21 cellular contexts compared by ENCODE assay signal in the genomic region with DNA sequence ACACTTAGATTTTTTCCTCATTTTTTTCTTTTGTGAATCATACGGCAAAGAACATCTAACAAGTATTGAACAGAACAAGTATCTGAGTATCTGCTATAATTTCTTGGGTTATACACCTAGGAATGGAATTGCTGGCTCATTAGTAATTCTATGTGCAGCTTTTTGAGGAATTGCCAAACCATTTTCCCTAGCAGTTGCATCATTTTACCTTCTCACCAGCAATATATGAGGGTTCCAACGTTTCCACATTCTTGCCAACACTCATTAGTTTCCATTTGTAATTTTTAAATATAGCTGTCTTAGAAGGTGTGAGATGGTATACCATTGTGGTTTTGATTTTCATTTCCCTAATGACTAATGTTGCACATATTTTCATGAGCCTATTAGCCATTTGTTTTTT. TPM values are rescaled to one million over a fixed set of nuclear protein-coding genes. Genes with fewer than 3 reads are reported as not detected.
DNase-seq lines count a peak whose midpoint lies in the region; ATAC-seq, FAIRE-seq and TF ChIP-seq lines count a peak whose summit lies in the region.
"Had no signal": no experiment of that assay in that cellular context is flagged by ENCODE, and none has a peak within 500 bp of the region (broad histone marks: within the 10 kb centered on the region; RNA-seq: fewer than 3 reads in every experiment).

No MANE protein-coding gene starts in this region.

- ATAC-seq in pancreas: no peak
- no peak for ATAC-seq in activated T-cell treated with anti-CD3 and anti-CD28 coated beads, Interleukin-2, amount 50 U/mL, for 4 hours

- no peak overlapping the region for H3K4me2 ChIP-seq in mammary epithelial cell (ENCODE audit: insufficient read depth, low read depth, low read length)

- H3K79me2 ChIP-seq in mammary epithelial cell (ENCODE audit: insufficient read depth, low read length): no peaks in the 10 kb centered on the region

- peak; percentile 0 for DNase-seq in amniotic epithelial cell (ENCODE audit: low read depth)
- peak; percentile 28 for DNase-seq in mammary epithelial cell
- DNase-seq in pancreas: no peak
- DNase-seq in COR-L47 (lab: John Stamatoyannopoulos, UW): no peak
- DNase-seq in activated T-cell treated with anti-CD3 and anti-CD28 coated beads, Interleukin-2, amount 50 U/mL, for 4 hours: no peak
- no peak for DNase-seq in adrenal gland
- DNase-seq: C1 segment of cervical spinal cord; Caco-2; CD4-positive, alpha-beta memory T cell; DMS153; DND-41; GM23248; H7; HCEC 1CT had no signal

- intact Hi-C loops in mammary epithelial cell (cut with micrococcal nuclease): no loop called here
- intact Hi-C loops in pancreas (cut with DNase I): no loop called here
- intact Hi-C loops in adrenal gland (cut with DNase I): no loop called here

- TF ChIP-seq CTCF in mammary epithelial cell (conservative IDR thresholded peaks at IDR 0.05 in 1 of 2, IDR thresholded peaks at IDR 0.05 in 1 of 2; ENCODE audit: extremely low read depth in 1 of 2, insufficient read depth in 1 of 2, low read depth in 1 of 2, low read length in 2 of 2): no peak
- TF ChIP-seq CTCF in pancreas (IDR thresholded peaks at IDR 0.05): no peak
- no peak for TF ChIP-seq CTCF in adrenal gland (IDR thresholded peaks at IDR 0.05)

- dilution Hi-C loops in mammary epithelial cell (cut with HindIII; ENCODE audit: low sequenced_read_pairs): no loop called here

- no peak overlapping the region for H3K4me3 Mint-ChIP-seq in activated T-cell treated with anti-CD3 and anti-CD28 coated beads, Interleukin-2, amount 50 U/mL, for 4 hours
- H3K4me3 Mint-ChIP-seq: CD4-positive, alpha-beta memory T cell had no signal

- no peaks in the 10 kb centered on the region for H3K4me1 Mint-ChIP-seq in activated T-cell treated with anti-CD3 and anti-CD28 coated beads, Interleukin-2, amount 50 U/mL, for 4 hours (ENCODE audit: low read depth)
- H3K4me1 Mint-ChIP-seq: CD4-positive, alpha-beta memory T cell had no signal

- no TSS peak for BruUV-seq in mammary epithelial cell (replicated peaks; lab: Mats Ljungman, UMichigan)

- no peak overlapping the region for H2AFZ ChIP-seq in mammary epithelial cell (ENCODE audit: low read depth, low read length)
- H2AFZ ChIP-seq: GM23248 had no signal

- H3K36me3 ChIP-seq in mammary epithelial cell (ENCODE audit: insufficient read depth, low read length): no peaks in the 10 kb centered on the region
- H3K36me3 ChIP-seq in pancreas: no peaks in the 10 kb centered on the region
- no peaks in the 10 kb centered on the region for H3K36me3 ChIP-seq in adrenal gland (replicated peaks in 1 of 2)

- H3K27me3 Mint-ChIP-seq in activated T-cell treated with anti-CD3 and anti-CD28 coated beads, Interleukin-2, amount 50 U/mL, for 4 hours (ENCODE audit: low read depth): no peaks in the 10 kb centered on the region
- H3K27me3 Mint-ChIP-seq: CD4-positive, alpha-beta memory T cell had no signal

- in situ Hi-C loops in mammary epithelial cell (cut with MboI; ENCODE audit: low sequenced_read_pairs in 2 of 2): no loop called here

- CTCF ChIA-PET in mammary epithelial cell (lab: Charles Lee; ENCODE audit: low non-redundant PET): no interaction called here

- peak; percentile 43 for FAIRE-seq in pancreas (lab: Jason Lieb, UNC)
- FAIRE-seq: G401.6, GM12892, GM19239, H1 had no signal

- H3K4me1 ChIP-seq in mammary epithelial cell (ENCODE audit: insufficient read depth, low read length): peaks cover 7% of the 10 kb centered on the region
- no peaks in the 10 kb centered on the region for H3K4me1 ChIP-seq in pancreas
- H3K4me1 ChIP-seq in adrenal gland (replicated peaks in 1 of 2): no peaks in the 10 kb centered on the region
- H3K4me1 ChIP-seq: Caco-2 had no signal

- no peaks in the 10 kb centered on the region for H3K27me3 ChIP-seq in mammary epithelial cell (ENCODE audit: insufficient read depth, low read length)
- peaks cover 0 to 7% (median 0%) of the 10 kb centered on the region in 4 donors for H3K27me3 ChIP-seq in pancreas
- no peaks in the 10 kb centered on the region for H3K27me3 ChIP-seq in adrenal gland

- WGBS in mammary epithelial cell (ENCODE audit: low coverage, missing lambda C conversion rate): 31% methylated on average over 2 of the region's 2 CpGs
- WGBS in pancreas, 2 donors: 53 to 56% methylated on average over 2 of the region's 2 CpGs
- 67 to 84% (median 77%) methylated on average over 2 of the region's 2 CpGs for WGBS in adrenal gland, 4 donors

- H3K36me3 Mint-ChIP-seq in activated T-cell treated with anti-CD3 and anti-CD28 coated beads, Interleukin-2, amount 50 U/mL, for 4 hours (ENCODE audit: insufficient read depth): no peaks in the 10 kb centered on the region
- H3K36me3 Mint-ChIP-seq: CD4-positive, alpha-beta memory T cell had no signal

- no peaks in the 10 kb centered on the region for H4K20me1 ChIP-seq in mammary epithelial cell (ENCODE audit: insufficient read depth, low read length)

- H3K9me3 ChIP-seq in mammary epithelial cell (replicated peaks; ENCODE audit: insufficient read depth, low read length): no peaks in the 10 kb centered on the region
- no peaks in the 10 kb centered on the region for H3K9me3 ChIP-seq in pancreas
- no peaks in the 10 kb centered on the region for H3K9me3 ChIP-seq in adrenal gland (replicated peaks in 1 of 3)
- H3K9me3 ChIP-seq: Caco-2 had no signal

- no peaks in the 10 kb centered on the region for H3K9me3 Mint-ChIP-seq in activated T-cell treated with anti-CD3 and anti-CD28 coated beads, Interleukin-2, amount 50 U/mL, for 4 hours

- no peak overlapping the region for H3K4me3 ChIP-seq in mammary epithelial cell (replicated peaks in 1 of 3; ENCODE audit: insufficient read depth in 1 of 3, low read depth in 2 of 3, low read length in 3 of 3)
- H3K4me3 ChIP-seq in pancreas: no peak overlapping the region
- no peak overlapping the region for H3K4me3 ChIP-seq in adrenal gland
- H3K4me3 ChIP-seq: GM23248 had no signal

- no peak overlapping the region for H3K9ac ChIP-seq in mammary epithelial cell (ENCODE audit: insufficient read depth, low read length)
- H3K9ac ChIP-seq: GM23248 had no signal

- no peak overlapping the region for H3K27ac ChIP-seq in mammary epithelial cell (ENCODE audit: insufficient read depth, low read depth, low read length)
- no peak overlapping the region for H3K27ac ChIP-seq in pancreas
- H3K27ac ChIP-seq in adrenal gland: no peak overlapping the region
- H3K27ac ChIP-seq: GM23248 had no signal

- TF ChIP-seq POLR2A in adrenal gland (IDR thresholded peaks at IDR 0.05): no peak

RNA-seq across cellular contexts. Expression of gene DCAF8L1, which starts 41.1 kb away (rescaled TPM):
- total RNA-seq in mammary epithelial cell (not detected), pancreas (not detected), adrenal gland (not detected)
- polyA plus RNA-seq in mammary epithelial cell (not detected), pancreas (not detected), adrenal gland (not detected)
- not detected for polyA minus RNA-seq in mammary epithelial cell
- not detected for total RNA-seq in activated T-cell treated with anti-CD3 and anti-CD28 coated beads, Interleukin-2, amount 50 U/mL, for 4 hours
- total RNA-seq: A172; A673; Caco-2; CD4-positive, alpha-beta memory T cell; GM23248; H1; H7 had no signal
- polyA plus RNA-seq: BJ; CD4-positive, alpha-beta memory T cell; GM23248; H1 had no signal

Comparison
In these comparisons a context has a peak if more than half of its experiments do, and no peak if none do; other contexts are left out.
1. DNase-seq: peak in amniotic epithelial cell (single experiment) and mammary epithelial cell (single experiment); none in pancreas (0 of 6), COR-L47 (single experiment), activated T-cell treated with anti-CD3 and anti-CD28 coated beads, Interleukin-2, amount 50 U/mL, for 4 hours (single experiment) and adrenal gland (0 of 7).